Comparison of ENCODE assay signal across 21 cellular contexts in genomic region chr1:204457665-204458064, GRCh38. TPM values are rescaled to one million over a fixed set of nuclear protein-coding genes. Genes with fewer than 3 reads are reported as not detected.
DNase-seq lines count a peak whose midpoint lies in the region; ATAC-seq and TF ChIP-seq lines count a peak whose summit lies in the region.
"Had no signal": no experiment of that assay in that cellular context is flagged by ENCODE, and none has a peak within 500 bp of the region (broad histone marks: within the 10 kb centered on the region; RNA-seq: fewer than 3 reads in every experiment).

No MANE protein-coding gene starts in this region.

- no peak for DNase-seq in CD4-positive, alpha-beta memory T cell
- DNase-seq in T-helper 17 cell (no peak), hepatocyte (ENCODE audit: low spot score) (no peak), spleen (peak; percentile 64), NCI-H2029 (lab: John Stamatoyannopoulos, UW) (no peak), Ammon's horn (ENCODE audit: low spot score) (no peak)
- DNase-seq: activated CD4-positive, alpha-beta T cell treated with anti-CD3 and anti-CD28 coated beads for 36 hours; activated CD8-positive, alpha-beta memory T cell treated with anti-CD3 and anti-CD28 coated beads, Interleukin-2, amount 10 ng/mL, durations not matched to agents 7 days and 5 days; activated effector memory CD4-positive, alpha-beta T cell treated with Interleukin-2 at 50 U/mL for 16 hours; dermis blood vessel endothelial cell; HCEC 1CT; hippocampal formation; NCI-H1105 treated with DMSO at 0.1 percent for 48 hours; NCI-H510A treated with DMSO at 0.1 percent for 48 hours; stimulated activated CD4-positive, alpha-beta T cell treated with anti-CD3 and anti-CD28 coated beads, Interleukin-2, amount 100 ng/mL, for 24 hours; stimulated activated naive CD8-positive, alpha-beta T cell treated with anti-CD3 and anti-CD28 coated beads, Interleukin-15, Interleukin-2, amounts not matched to agents 100 U/mL and 50 U/mL, for 24 hours; trophoblast cell had no signal

- no peaks in the 10 kb centered on the region for H4K20me1 ChIP-seq in hepatocyte (ENCODE audit: insufficient read depth, poor library complexity, severe bottlenecking)

- ATAC-seq in T-helper 17 cell (no peak), GM18867 (IDR thresholded peaks at IDR 0.05; ENCODE audit: unreplicated experiment) (no peak)
- ATAC-seq: activated CD4-positive, alpha-beta T cell treated with anti-CD3 and anti-CD28 coated beads for 36 hours; activated CD8-positive, alpha-beta memory T cell treated with anti-CD3 and anti-CD28 coated beads, Interleukin-2, amount 10 ng/mL, durations not matched to agents 7 days and 5 days; stimulated activated naive CD8-positive, alpha-beta T cell treated with anti-CD3 and anti-CD28 coated beads, Interleukin-15, Interleukin-2, amounts not matched to agents 100 U/mL and 50 U/mL, for 24 hours had no signal

- H3K9me3 ChIP-seq in CD4-positive, alpha-beta memory T cell (ENCODE audit: control insufficient read depth in 1 of 2, low read length in 2 of 2), result no peaks in the 10 kb centered on the region
- H3K9me3 ChIP-seq in T-helper 17 cell (ENCODE audit: control insufficient read depth, low read length, poor library complexity, severe bottlenecking) (no peaks in the 10 kb centered on the region), hepatocyte (ENCODE audit: low read depth) (no peaks in the 10 kb centered on the region), spleen (no peaks in the 10 kb centered on the region)
- H3K9me3 ChIP-seq: breast epithelium, prostate gland had no signal

- H3K27ac Mint-ChIP-seq in CD4-positive, alpha-beta memory T cell, result peak overlapping the region; percentile 22 to 89 (median 79)
- H3K27ac Mint-ChIP-seq in T-helper 17 cell, result peak overlapping the region; percentile 96
- H3K27ac Mint-ChIP-seq: activated CD4-positive, alpha-beta T cell treated with anti-CD3 and anti-CD28 coated beads for 36 hours; activated CD8-positive, alpha-beta memory T cell treated with anti-CD3 and anti-CD28 coated beads, Interleukin-2, amount 10 ng/mL, durations not matched to agents 7 days and 5 days had no signal

- H3K9me3 Mint-ChIP-seq in CD4-positive, alpha-beta memory T cell, result no peaks in the 10 kb centered on the region

- no peaks in the 10 kb centered on the region for H3K27me3 Mint-ChIP-seq in CD4-positive, alpha-beta memory T cell
- H3K27me3 Mint-ChIP-seq in T-helper 17 cell, result no peaks in the 10 kb centered on the region
- H3K27me3 Mint-ChIP-seq: activated CD4-positive, alpha-beta T cell treated with anti-CD3 and anti-CD28 coated beads for 36 hours; activated CD8-positive, alpha-beta memory T cell treated with anti-CD3 and anti-CD28 coated beads, Interleukin-2, amount 10 ng/mL, durations not matched to agents 7 days and 5 days had no signal

- no peaks in the 10 kb centered on the region for H3K27me3 ChIP-seq in CD4-positive, alpha-beta memory T cell (ENCODE audit: insufficient read depth, low read length)
- H3K27me3 ChIP-seq in hepatocyte, result no peaks in the 10 kb centered on the region
- no peaks in the 10 kb centered on the region for H3K27me3 ChIP-seq in spleen (replicated peaks in 1 of 7)
- H3K27me3 ChIP-seq: breast epithelium had no signal

- TF ChIP-seq CTCF in hepatocyte (IDR thresholded peaks at IDR 0.05; ENCODE audit: poor library complexity) (no peak), spleen (IDR thresholded peaks at IDR 0.05 in 8 of 11, conservative IDR thresholded peaks at IDR 0.05 in 3 of 11) (no peak)

- peaks cover 51% of the 10 kb centered on the region for H3K4me1 ChIP-seq in CD4-positive, alpha-beta memory T cell (ENCODE audit: insufficient read depth, low read length)
- H3K4me1 ChIP-seq in hepatocyte (ENCODE audit: insufficient read depth) (no peaks in the 10 kb centered on the region), spleen (peaks cover 33 to 98% (median 53%) of the 10 kb centered on the region in 6 donors)
- H3K4me1 ChIP-seq: breast epithelium, prostate gland had no signal

- no peaks in the 10 kb centered on the region for H3K9me2 ChIP-seq in hepatocyte (replicated peaks; ENCODE audit: insufficient read depth)

- no peaks in the 10 kb centered on the region for H3K79me2 ChIP-seq in hepatocyte

- H2AFZ ChIP-seq in hepatocyte, result no peak overlapping the region

- H3K36me3 ChIP-seq in CD4-positive, alpha-beta memory T cell (ENCODE audit: insufficient read depth, low read length), result peaks cover 27% of the 10 kb centered on the region
- H3K36me3 ChIP-seq in hepatocyte (replicated peaks; ENCODE audit: insufficient read depth, low read depth), result no peaks in the 10 kb centered on the region
- peaks cover 0 to 86% (median 40%) of the 10 kb centered on the region in 6 donors for H3K36me3 ChIP-seq in spleen
- H3K36me3 ChIP-seq: breast epithelium had no signal

- no peak overlapping the region for H3K27ac ChIP-seq in CD4-positive, alpha-beta memory T cell (ENCODE audit: low read depth, low read length)
- H3K27ac ChIP-seq in hepatocyte, result peak overlapping the region; percentile 62
- H3K27ac ChIP-seq in spleen, result peak overlapping the region in 1 of 8 donors; percentile 42
- H3K27ac ChIP-seq: prostate gland had no signal

- no peak for TF ChIP-seq POLR2A in spleen (IDR thresholded peaks at IDR 0.05)

- H3K4me3 ChIP-seq in CD4-positive, alpha-beta memory T cell (ENCODE audit: low read length in 2 of 2), result no peak overlapping the region
- H3K4me3 ChIP-seq in hepatocyte (no peak overlapping the region), spleen (no peak overlapping the region)
- H3K4me3 ChIP-seq: breast epithelium, lung, prostate gland had no signal

- H3K4me2 ChIP-seq in hepatocyte, result no peak overlapping the region

- POLR2A ChIA-PET in CD4-positive, alpha-beta memory T cell (lab: Charles Lee; ENCODE audit: partially characterized antibody), result interaction anchor here (2.3 kb wide), 1 partner anchor 36 kb away, joined by 15 read pairs; the partner anchor contains the start of gene PIK3C2B

- H3K36me3 Mint-ChIP-seq in CD4-positive, alpha-beta memory T cell, result peaks cover 52 to 58% of the 10 kb centered on the region in 2 donors
- H3K36me3 Mint-ChIP-seq in T-helper 17 cell (ENCODE audit: low read depth), result peaks cover 6% of the 10 kb centered on the region

- peaks cover 35 to 60% (median 48%) of the 10 kb centered on the region in 4 donors for H3K4me1 Mint-ChIP-seq in CD4-positive, alpha-beta memory T cell
- peaks cover 51% of the 10 kb centered on the region for H3K4me1 Mint-ChIP-seq in T-helper 17 cell

- CTCF ChIA-PET in CD4-positive, alpha-beta memory T cell (lab: Charles Lee; ENCODE audit: partially characterized antibody), result interaction anchor here (1.0 to 16.5 kb wide), 6 partner anchors 9 to 203 kb away, joined by 3 to 209 read pairs (median 14); partner anchors contain the start of gene PIK3C2B

- H3K4me3 Mint-ChIP-seq in CD4-positive, alpha-beta memory T cell, result no peak overlapping the region
- H3K4me3 Mint-ChIP-seq in T-helper 17 cell, result no peak overlapping the region
- H3K4me3 Mint-ChIP-seq: activated CD4-positive, alpha-beta T cell treated with anti-CD3 and anti-CD28 coated beads for 36 hours; activated CD8-positive, alpha-beta memory T cell treated with anti-CD3 and anti-CD28 coated beads, Interleukin-2, amount 10 ng/mL, durations not matched to agents 7 days and 5 days had no signal

- intact Hi-C loops in CD4-positive, alpha-beta memory T cell (cut with micrococcal nuclease), result no loop called here
- intact Hi-C loops in spleen (cut with DNase I; ENCODE audit: low total_unique reads), result no loop called here

- 77% methylated on average over 5 of the region's 5 CpGs for WGBS in hepatocyte (ENCODE audit: low lambda C conversion rate, missing lambda C conversion rate)
- 84 to 92% (median 85%) methylated on average over 5 of the region's 5 CpGs for WGBS in spleen, 5 donors

RNA-seq across cellular contexts. Expression of gene PIK3C2B, which starts 36.9 kb away (rescaled TPM):
- total RNA-seq in CD4-positive, alpha-beta memory T cell, result 10 to 100 TPM; 43.4 to 46.9 TPM
- 1 to 10 TPM in 1 of 2 donors, under 1 TPM in 1; 0.13 to 4.1 TPM for polyA plus RNA-seq in CD4-positive, alpha-beta memory T cell
- total RNA-seq in T-helper 17 cell, result 10 to 100 TPM; 35.7 to 51.9 TPM
- total RNA-seq in hepatocyte, result 19.7 and 26.0 TPM in 2 replicates
- polyA plus RNA-seq in hepatocyte, result 15.5 and 18.8 TPM in 2 replicates
- 10 to 100 TPM; 45.8 to 72.2 (median 66.5) TPM for total RNA-seq in spleen
- 10 to 100 TPM in 2 of 3 donors, 1 to 10 TPM in 1; 9.5 to 22.4 (median 10.8) TPM for polyA plus RNA-seq in spleen

RNA-seq across cellular contexts. Expression of gene PPP1R15B, which starts 46.0 kb away (rescaled TPM):
- total RNA-seq in CD4-positive, alpha-beta memory T cell, result 10 to 100 TPM; 78.0 to 81.1 TPM
- polyA plus RNA-seq in CD4-positive, alpha-beta memory T cell, result 10 to 100 TPM; 17.9 to 20.4 TPM
- total RNA-seq in T-helper 17 cell (100 to 1,000 TPM; 207 to 266 TPM), hepatocyte (66.9 and 77.0 TPM in 2 replicates), spleen (10 to 100 TPM; 46.3 to 73.1 (median 63.8) TPM)
- polyA plus RNA-seq in hepatocyte (31.2 and 34.0 TPM in 2 replicates), spleen (10 to 100 TPM; 10.8 to 17.2 (median 12.5) TPM)

RNA-seq across cellular contexts. Expression of gene MDM4, which starts 58.5 kb away (rescaled TPM):
- 100 to 1,000 TPM; 213 to 237 TPM for total RNA-seq in CD4-positive, alpha-beta memory T cell
- 10 to 100 TPM in 1 of 2 donors, 1 to 10 TPM in 1; 7.7 to 26.8 TPM for polyA plus RNA-seq in CD4-positive, alpha-beta memory T cell
- total RNA-seq in T-helper 17 cell, result 100 to 1,000 TPM; 205 to 225 TPM
- total RNA-seq in hepatocyte, result 42.3 and 47.8 TPM in 2 replicates
- 15.4 and 22.5 TPM in 2 replicates for polyA plus RNA-seq in hepatocyte
- total RNA-seq in spleen, result 100 to 1,000 TPM; 112 to 192 (median 163) TPM
- 10 to 100 TPM; 10.6 to 16.8 (median 13.8) TPM for polyA plus RNA-seq in spleen
